Comparison of ENCODE assay signal across 8 cellular contexts in the genomic region with DNA sequence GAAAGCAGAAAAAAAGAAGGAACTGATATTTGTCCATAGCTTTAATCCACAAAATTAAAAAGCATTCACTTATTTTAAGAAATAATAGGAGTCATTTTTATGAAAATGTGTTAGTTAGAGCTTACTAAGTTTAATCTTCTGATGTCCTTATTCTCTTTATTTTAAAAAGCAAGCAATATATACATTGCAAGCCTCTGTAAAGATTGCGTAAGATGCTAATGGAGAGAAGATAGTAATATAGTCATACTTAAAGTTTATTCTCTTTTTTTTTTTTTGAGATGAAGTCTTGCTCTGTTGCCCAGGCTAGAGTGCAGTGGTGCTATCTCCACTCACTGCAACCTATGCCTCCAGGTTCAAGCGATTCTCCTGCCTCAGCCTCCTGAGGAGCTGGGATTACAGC.
"Had no signal": no experiment of that assay in that cellular context is flagged by ENCODE, and none has a peak within 500 bp of the region (broad histone marks: within the 10 kb centered on the region; RNA-seq: fewer than 3 reads in every experiment).

No MANE protein-coding gene starts in this region.

- H3K9me3 Mint-ChIP-seq: GM23338, HFFc6, IgD-negative memory B cell had no signal

- H3K4me2 ChIP-seq: GM23338 had no signal

- H3K27me3 Mint-ChIP-seq: IgD-negative memory B cell had no signal

- H3K9me3 ChIP-seq: HAP-1 had no signal

- H3K4me3 ChIP-seq: GM23338, HAP-1 had no signal

- H2AFZ ChIP-seq: GM23338 had no signal

- H3K36me3 ChIP-seq: HAP-1 had no signal

- ATAC-seq: GM23338, HCT116 had no signal

- H3K27ac ChIP-seq: HL-60 had no signal

- H3K4me3 Mint-ChIP-seq: GM23338, HFFc6, IgD-negative memory B cell had no signal

- DNase-seq: H7, HFFc6, KG1 had no signal

- H3K27ac Mint-ChIP-seq: HFFc6, IgD-negative memory B cell had no signal
